ENCODE assay signal across 8 cellular contexts in the genomic region with DNA sequence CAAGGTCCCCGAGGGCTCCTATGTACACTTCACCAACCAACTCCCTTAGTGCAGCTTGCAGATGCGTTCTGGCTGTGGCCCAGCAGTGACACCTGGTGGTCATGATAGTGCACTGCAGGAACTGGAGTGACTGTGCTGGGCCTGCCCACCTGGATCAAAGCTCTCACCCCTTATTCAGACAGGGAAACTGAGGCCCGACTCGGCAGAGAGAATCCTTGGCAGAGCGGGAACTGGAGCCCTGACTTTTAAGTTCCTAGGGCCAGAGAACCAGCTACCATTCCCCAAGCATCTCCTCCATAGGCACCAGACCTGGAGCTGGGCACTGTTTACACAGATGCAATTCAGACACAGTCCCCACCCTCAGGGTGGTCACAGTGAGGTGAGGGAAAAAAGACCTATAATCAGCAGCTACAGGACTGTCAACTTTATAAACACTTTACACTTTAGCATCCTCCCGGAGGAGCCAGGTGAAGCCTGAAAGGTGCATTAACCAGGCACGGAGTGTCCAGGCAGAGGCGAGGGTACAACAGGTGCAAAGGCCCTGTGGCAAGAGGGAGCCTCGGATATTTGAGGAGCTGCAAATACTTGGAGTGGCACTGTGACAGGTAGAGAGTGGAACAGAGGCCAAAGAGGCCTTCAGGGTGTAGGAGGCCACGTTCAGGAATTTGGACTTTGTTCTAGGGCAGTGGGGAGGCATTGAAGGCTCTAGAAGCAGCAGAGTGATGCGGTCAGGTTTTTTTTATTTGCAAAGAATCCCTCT. TPM values are rescaled to one million over a fixed set of nuclear protein-coding genes. Genes with fewer than 3 reads are reported as not detected.
DNase-seq lines count a peak whose midpoint lies in the region; ATAC-seq and TF ChIP-seq lines count a peak whose summit lies in the region.

No MANE protein-coding gene starts in this region.

- no peak overlapping the region for H3K27ac ChIP-seq in PC-3 (ENCODE audit: low read length)
- H3K27ac ChIP-seq in fibroblast of lung (ENCODE audit: insufficient read depth, low read length), result no peak overlapping the region
- H3K27ac ChIP-seq in neutrophil, result no peak overlapping the region
- H3K27ac ChIP-seq in testis, result no peak overlapping the region

- DNase-seq in DMS79 treated with DMSO at 0.1 percent for 48 hours (lab: John Stamatoyannopoulos, UW) (peak; percentile 8), PC-3 (peak; percentile 68), fibroblast of lung (ENCODE audit: low read depth in 2 of 2) (peak; percentile 48 to 70), testis (peak; percentile 86), NCI-H187 (lab: John Stamatoyannopoulos, UW) (no peak)
- peak; percentile 63 for DNase-seq in activated T-cell treated with anti-CD3 and anti-CD28 coated beads, Interleukin-2, amount 50 U/mL, for 4 hours

- H3K9me2 ChIP-seq in PC-3 (replicated peaks; ENCODE audit: low read length), result no peaks in the 10 kb centered on the region

- TF ChIP-seq POLR2A in testis (IDR thresholded peaks at IDR 0.05), result no peak

- H3F3A ChIP-seq in PC-3 (ENCODE audit: low read length, unreplicated experiment), result no peaks in the 10 kb centered on the region

- H2AFZ ChIP-seq in PC-3 (ENCODE audit: low read length) (no peak overlapping the region), fibroblast of lung (ENCODE audit: low read length) (no peak overlapping the region)

- H3K4me3 Mint-ChIP-seq in activated T-cell treated with anti-CD3 and anti-CD28 coated beads, Interleukin-2, amount 50 U/mL, for 4 hours, result no peak overlapping the region

- 51 to 69% methylated on average over 10 to 11 of the region's 11 CpGs for WGBS in testis, 2 donors

- ATAC-seq in HG03432 (IDR thresholded peaks at IDR 0.05; ENCODE audit: unreplicated experiment), result peak; percentile 67
- ATAC-seq in PC-3, result peak; percentile 76
- peak; percentile 86 to 90 for ATAC-seq in activated T-cell treated with anti-CD3 and anti-CD28 coated beads, Interleukin-2, amount 50 U/mL, for 4 hours

- intact Hi-C loops in PC-3 (cut with micrococcal nuclease), result loop anchor here (2.0 kb wide), 1 partner anchor 43 kb away; no protein-coding TSS in a partner anchor
- intact Hi-C loops in testis (cut with DNase I; ENCODE audit: low total_unique reads), result no loop called here

- no peaks in the 10 kb centered on the region for H3K79me2 ChIP-seq in PC-3 (ENCODE audit: low read length)
- no peaks in the 10 kb centered on the region for H3K79me2 ChIP-seq in fibroblast of lung (ENCODE audit: control insufficient read depth, insufficient read depth, low read length)

- H3K4me2 ChIP-seq in PC-3 (ENCODE audit: low read length) (no peak overlapping the region), fibroblast of lung (ENCODE audit: extremely low read depth, insufficient read depth, low read length) (no peak overlapping the region)

- no peaks in the 10 kb centered on the region for H3K36me3 ChIP-seq in PC-3 (ENCODE audit: low read depth, low read length)
- no peaks in the 10 kb centered on the region for H3K36me3 ChIP-seq in fibroblast of lung (ENCODE audit: control insufficient read depth, insufficient read depth, low read length)
- no peaks in the 10 kb centered on the region for H3K36me3 ChIP-seq in neutrophil
- no peaks in the 10 kb centered on the region for H3K36me3 ChIP-seq in testis (ENCODE audit: low read depth, missing control alignments)

- 0 out of 2 replicates have a peak, but pooled peaks cover 4% of the 10 kb centered on the region for H3K9me3 ChIP-seq in PC-3 (ENCODE audit: low read length)
- H3K9me3 ChIP-seq in fibroblast of lung (ENCODE audit: control insufficient read depth, insufficient read depth, low read depth, low read length), result no peaks in the 10 kb centered on the region
- no peaks in the 10 kb centered on the region for H3K9me3 ChIP-seq in neutrophil
- no peaks in the 10 kb centered on the region for H3K9me3 ChIP-seq in testis

- CTCF ChIA-PET in PC-3 (lab: Charles Lee), result interaction anchor here (0.5 to 1.2 kb wide), 5 partner anchors 10 to 96 kb away, joined by 3 to 6 read pairs (median 4); partner anchors contain the start of gene EMID1

- H3K4me1 ChIP-seq in PC-3 (ENCODE audit: insufficient read depth, low read length), result no peaks in the 10 kb centered on the region
- H3K4me1 ChIP-seq in fibroblast of lung (ENCODE audit: control insufficient read depth, extremely low read depth, insufficient read depth, low read length), result no peaks in the 10 kb centered on the region
- no peaks in the 10 kb centered on the region for H3K4me1 ChIP-seq in neutrophil (ENCODE audit: control insufficient read depth in 1 of 2, insufficient read depth in 1 of 2, low read depth in 1 of 2, low read length in 1 of 2)
- H3K4me1 ChIP-seq in testis, result no peaks in the 10 kb centered on the region

- no TSS peak for BruUV-seq in PC-3 (replicated peaks; lab: Mats Ljungman, UMichigan)

- H3K4me3 ChIP-seq in PC-3 (ENCODE audit: low read length) (no peak overlapping the region), fibroblast of lung (replicated peaks in 1 of 4; ENCODE audit: control extremely low read depth in 1 of 4, insufficient read depth in 1 of 4, low read depth in 3 of 4, low read length in 4 of 4) (no peak overlapping the region), neutrophil (ENCODE audit: low read depth in 1 of 2, low read length in 1 of 2) (no peak overlapping the region), testis (no peak overlapping the region)

- H3K36me3 Mint-ChIP-seq in activated T-cell treated with anti-CD3 and anti-CD28 coated beads, Interleukin-2, amount 50 U/mL, for 4 hours (ENCODE audit: insufficient read depth), result peaks cover 2% of the 10 kb centered on the region

- POLR2A ChIA-PET in PC-3 (lab: Charles Lee; ENCODE audit: unreplicated experiment), result no interaction called here

- no peaks in the 10 kb centered on the region for H4K20me1 ChIP-seq in PC-3 (ENCODE audit: low read length)
- no peaks in the 10 kb centered on the region for H4K20me1 ChIP-seq in fibroblast of lung (ENCODE audit: control insufficient read depth, extremely low read depth, insufficient read depth, low read length)

- peak; percentile 87 for TF ChIP-seq CTCF in PC-3 (conservative IDR thresholded peaks at IDR 0.05; ENCODE audit: low read depth, low read length)
- peak; percentile 98 for TF ChIP-seq CTCF in fibroblast of lung (conservative IDR thresholded peaks at IDR 0.05 in 1 of 2, IDR thresholded peaks at IDR 0.05 in 1 of 2; ENCODE audit: low read depth in 1 of 2, low read length in 2 of 2)
- TF ChIP-seq CTCF in neutrophil (IDR thresholded peaks at IDR 0.05), result peak; percentile 92
- TF ChIP-seq CTCF in testis (IDR thresholded peaks at IDR 0.05), result peak; percentile 85 to 97 (median 86)

- no peaks in the 10 kb centered on the region for H3K27me3 ChIP-seq in PC-3 (ENCODE audit: low read length)
- peaks cover 2% of the 10 kb centered on the region for H3K27me3 ChIP-seq in fibroblast of lung (ENCODE audit: control insufficient read depth, insufficient read depth, low read length)
- H3K27me3 ChIP-seq in neutrophil, result no peaks in the 10 kb centered on the region
- no peaks in the 10 kb centered on the region for H3K27me3 ChIP-seq in testis

- H3K9me3 Mint-ChIP-seq in activated T-cell treated with anti-CD3 and anti-CD28 coated beads, Interleukin-2, amount 50 U/mL, for 4 hours, result peaks cover 12% of the 10 kb centered on the region

- H3K9ac ChIP-seq in PC-3 (ENCODE audit: low read length), result no peak overlapping the region
- no peak overlapping the region for H3K9ac ChIP-seq in fibroblast of lung (ENCODE audit: insufficient read depth, low read length)

- no peaks in the 10 kb centered on the region for H3K4me1 Mint-ChIP-seq in activated T-cell treated with anti-CD3 and anti-CD28 coated beads, Interleukin-2, amount 50 U/mL, for 4 hours (ENCODE audit: low read depth)

- peaks cover 10% of the 10 kb centered on the region for H3K27me3 Mint-ChIP-seq in activated T-cell treated with anti-CD3 and anti-CD28 coated beads, Interleukin-2, amount 50 U/mL, for 4 hours (ENCODE audit: low read depth)

RNA-seq across cellular contexts. Expression of gene RHBDD3, which starts 22.0 kb away (rescaled TPM):
- 23.7 and 33.1 TPM in 2 replicates for total RNA-seq in PC-3 (2014; rRNA removed)
- 10 to 100 TPM; 52.0 to 61.0 (median 56.8) TPM for total RNA-seq in activated T-cell treated with anti-CD3 and anti-CD28 coated beads, Interleukin-2, amount 50 U/mL, for 4 hours
- total RNA-seq in fibroblast of lung, result 20.3 and 20.6 TPM in 2 replicates
- 6.7 and 7.2 TPM in 2 replicates for polyA plus RNA-seq in fibroblast of lung
- 12.9 and 13.3 TPM in 2 replicates for polyA plus RNA-seq in fibroblast of lung (2012)
- polyA minus RNA-seq in fibroblast of lung (ENCODE audit: low replicate concordance), result 4.2 and 5.3 TPM in 2 replicates
- total RNA-seq in testis, result 10 to 100 TPM; 66.8 to 99.2 TPM
- 55.1 TPM for polyA plus RNA-seq in testis (ENCODE audit: insufficient read depth, low read depth, low replicate concordance)

RNA-seq across cellular contexts. Expression of gene EWSR1, which starts 22.3 kb away (rescaled TPM):
- total RNA-seq in PC-3 (2014; rRNA removed), result 288 and 321 TPM in 2 replicates
- total RNA-seq in activated T-cell treated with anti-CD3 and anti-CD28 coated beads, Interleukin-2, amount 50 U/mL, for 4 hours, result 100 to 1,000 TPM; 458 to 522 (median 474) TPM
- 107 and 150 TPM in 2 replicates for total RNA-seq in fibroblast of lung
- 172 and 224 TPM in 2 replicates for polyA plus RNA-seq in fibroblast of lung
- 259 and 264 TPM in 2 replicates for polyA plus RNA-seq in fibroblast of lung (2012)
- polyA minus RNA-seq in fibroblast of lung (ENCODE audit: low replicate concordance), result 288 and 421 TPM in 2 replicates
- total RNA-seq in testis, result 100 to 1,000 TPM; 286 to 336 TPM
- 451 TPM for polyA plus RNA-seq in testis (ENCODE audit: insufficient read depth, low read depth, low replicate concordance)

RNA-seq across cellular contexts. Expression of gene EMID1, which starts 40.1 kb away (rescaled TPM):
- total RNA-seq in PC-3 (2014; rRNA removed) (1.2 and 1.3 TPM in 2 replicates), fibroblast of lung (0.50 and 2.8 TPM in 2 replicates), testis (1 to 10 TPM; 7.0 to 7.5 TPM)
- under 1 TPM in 2 of 3 donors, not detected in 1; 0.20 to 0.22 TPM for total RNA-seq in activated T-cell treated with anti-CD3 and anti-CD28 coated beads, Interleukin-2, amount 50 U/mL, for 4 hours
- polyA plus RNA-seq in fibroblast of lung (not detected in 2 replicates), testis (ENCODE audit: insufficient read depth, low read depth, low replicate concordance) (6.2 TPM)
- 0.13 TPM in 1 of 2 replicates, not detected in the other for polyA plus RNA-seq in fibroblast of lung (2012)
- polyA minus RNA-seq in fibroblast of lung (ENCODE audit: low replicate concordance), result not detected in 2 replicates

Comparison
In these comparisons a context has a peak if more than half of its experiments do, and no peak if none do; other contexts are left out.
1. DNase-seq: peak in DMS79 treated with DMSO at 0.1 percent for 48 hours (single experiment), PC-3 (single experiment), activated T-cell treated with anti-CD3 and anti-CD28 coated beads, Interleukin-2, amount 50 U/mL, for 4 hours (single experiment), fibroblast of lung (2 of 2) and testis (single experiment); none in NCI-H187 (0 of 2).
2. Peak in every context shown above with its lines, with median percentiles within 50 percentile points of each other: ATAC-seq and CTCF ChIP-seq.